In genomic region chr5:143019614-143020515, GRCh38 we compare ENCODE assay signal across 8 cellular contexts.
A peak's percentile ranks its signal among the peaks of the same experiment; 100 is the strongest.
DNase-seq lines count a peak whose midpoint lies in the region; ATAC-seq and TF ChIP-seq lines count a peak whose summit lies in the region.
"Had no signal": no experiment of that assay in that cellular context is flagged by ENCODE, and none has a peak within 500 bp of the region (broad histone marks: within the 10 kb centered on the region; RNA-seq: fewer than 3 reads in every experiment).

No MANE protein-coding gene starts in this region.

- peak overlapping the region; percentile 79 for H3K27ac Mint-ChIP-seq in memory B cell

- no peak overlapping the region for H3K4me3 ChIP-seq in vagina

- peaks cover 7% of the 10 kb centered on the region for H3K9me3 Mint-ChIP-seq in memory B cell

- no peaks in the 10 kb centered on the region for H3K27me3 ChIP-seq in vagina

- H3K4me1 ChIP-seq in vagina = peaks cover 16% of the 10 kb centered on the region

- H3K36me3 Mint-ChIP-seq in memory B cell = peaks cover 6% of the 10 kb centered on the region

- H3K4me3 Mint-ChIP-seq in memory B cell = no peak overlapping the region

- H3K4me1 Mint-ChIP-seq in memory B cell = peaks cover 8% of the 10 kb centered on the region

- no peak for DNase-seq in memory B cell (ENCODE audit: low spot score in 2 of 2)
- DNase-seq in middle frontal gyrus (ENCODE audit: extremely low spot score, low spot score) = no peak
- DNase-seq in Ammon's horn (ENCODE audit: low spot score) = no peak
- DNase-seq in vagina (ENCODE audit: extremely low spot score in 2 of 2) = no peak
- DNase-seq: activated naive CD4-positive, alpha-beta T cell treated with anti-CD3 and anti-CD28 coated beads, Interleukin-2, amount 50 U/mL, for 16 hours had no signal

- H3K36me3 ChIP-seq in vagina = no peaks in the 10 kb centered on the region

- intact Hi-C loops in vagina (cut with DNase I) = loop anchor here (10.0 kb wide), 1 partner anchor 385 kb away; the partner anchor contains the start of gene NR3C1

- TF ChIP-seq POLR2A in vagina (IDR thresholded peaks at IDR 0.05) = no peak

- ATAC-seq in GM18520 (IDR thresholded peaks at IDR 0.05; ENCODE audit: unreplicated experiment) (peak; percentile 92), GM21526 (IDR thresholded peaks at IDR 0.05; ENCODE audit: low FRiP score, unreplicated experiment) (peak; percentile 89), HG03520 (IDR thresholded peaks at IDR 0.05; ENCODE audit: unreplicated experiment) (peak; percentile 89), memory B cell (ENCODE audit: low read depth) (no peak)

- H3K27ac ChIP-seq in vagina = no peak overlapping the region

- no peaks in the 10 kb centered on the region for H3K27me3 Mint-ChIP-seq in memory B cell

- H3K9me3 ChIP-seq in vagina = no peaks in the 10 kb centered on the region

- no peak for TF ChIP-seq CTCF in vagina (IDR thresholded peaks at IDR 0.05)
